24 cellular contexts compared by ENCODE assay signal in the genomic region with DNA sequence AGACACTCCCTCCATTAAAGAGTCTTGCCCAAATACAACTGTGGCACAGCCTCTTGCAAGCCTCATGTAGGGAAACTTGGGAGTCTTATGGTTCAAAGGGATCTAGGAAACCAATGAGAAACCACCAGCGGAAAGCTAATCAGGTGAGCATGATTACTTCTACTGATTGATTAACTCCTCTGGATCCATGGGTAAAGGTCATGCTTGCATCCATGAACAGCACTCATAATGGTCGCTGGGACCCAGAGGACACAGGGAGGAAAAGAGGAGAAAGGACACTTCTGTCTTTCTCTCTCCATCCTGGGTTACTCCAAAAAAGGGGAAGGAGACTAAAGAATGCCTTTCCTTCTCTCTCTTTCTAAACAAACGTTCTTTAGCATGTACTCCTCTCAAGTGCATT.
DNase-seq lines count a peak whose midpoint lies in the region; ATAC-seq and TF ChIP-seq lines count a peak whose summit lies in the region.
"Had no signal": no experiment of that assay in that cellular context is flagged by ENCODE, and none has a peak within 500 bp of the region (broad histone marks: within the 10 kb centered on the region; RNA-seq: fewer than 3 reads in every experiment).

No MANE protein-coding gene starts in this region.

- no peaks in the 10 kb centered on the region for H3K79me2 ChIP-seq in mesendoderm (ENCODE audit: control insufficient read depth, insufficient read depth, low read length)

- no peak overlapping the region for H3K4ac ChIP-seq in mesendoderm (ENCODE audit: low read depth, low read length)

- no peaks in the 10 kb centered on the region for H3K4me1 Mint-ChIP-seq in endodermal cell
- H3K4me1 Mint-ChIP-seq: nephron progenitor cell; stimulated activated memory B cell treated with anti-CD40 and anti-IgM and Interleukin-4, amounts not matched to agents 10 μg/mL and 1 μg/mL and 100 μg/mL, for 72 hours had no signal

- peaks cover 69% of the 10 kb centered on the region for H3K9me3 Mint-ChIP-seq in endodermal cell

- no peak overlapping the region for H3K23ac ChIP-seq in mesendoderm (ENCODE audit: low read length)

- H3K36me3 ChIP-seq in endodermal cell (ENCODE audit: control insufficient read depth, insufficient read depth, low read length) (no peaks in the 10 kb centered on the region), mesendoderm (ENCODE audit: control insufficient read depth, insufficient read depth, low read length) (no peaks in the 10 kb centered on the region)
- H3K36me3 ChIP-seq: adrenal gland, cardiac muscle cell, HAP-1, left lung had no signal

- no peak overlapping the region for H2BK5ac ChIP-seq in mesendoderm (ENCODE audit: low read length)

- H3K9ac ChIP-seq in endodermal cell (ENCODE audit: extremely low read depth, low read length, poor library complexity, severe bottlenecking) (no peak overlapping the region), mesendoderm (ENCODE audit: low read length) (no peak overlapping the region)

- H3K27me3 Mint-ChIP-seq in endodermal cell (ENCODE audit: insufficient read depth) = no peaks in the 10 kb centered on the region
- H3K27me3 Mint-ChIP-seq: activated CD8-positive, alpha-beta T cell treated with anti-CD3 and anti-CD28 coated beads for 36 hours; stimulated activated memory B cell treated with anti-CD40 and anti-IgM and Interleukin-4, amounts not matched to agents 10 μg/mL and 1 μg/mL and 100 μg/mL, for 72 hours had no signal

- H3K27me3 ChIP-seq in endodermal cell (ENCODE audit: control insufficient read depth, insufficient read depth, low read length, poor library complexity, severe bottlenecking) (no peaks in the 10 kb centered on the region), mesendoderm (ENCODE audit: insufficient read depth, low read length, poor library complexity) (no peaks in the 10 kb centered on the region)
- H3K27me3 ChIP-seq: adrenal gland, cardiac muscle cell, dorsolateral prefrontal cortex, left lung had no signal

- H3K27ac Mint-ChIP-seq in endodermal cell = no peak overlapping the region
- H3K27ac Mint-ChIP-seq: activated CD8-positive, alpha-beta T cell treated with anti-CD3 and anti-CD28 coated beads for 36 hours; nephron progenitor cell; stimulated activated memory B cell treated with anti-CD40 and anti-IgM and Interleukin-4, amounts not matched to agents 10 μg/mL and 1 μg/mL and 100 μg/mL, for 72 hours had no signal

- H3K18ac ChIP-seq in mesendoderm (ENCODE audit: low read length) = no peak overlapping the region

- no peaks in the 10 kb centered on the region for H3K36me3 Mint-ChIP-seq in endodermal cell (ENCODE audit: low read depth)
- H3K36me3 Mint-ChIP-seq: stimulated activated memory B cell treated with anti-CD40 and anti-IgM and Interleukin-4, amounts not matched to agents 10 μg/mL and 1 μg/mL and 100 μg/mL, for 72 hours had no signal

- H3K4me3 ChIP-seq in endodermal cell (ENCODE audit: low read length) (peak overlapping the region; percentile 54), mesendoderm (ENCODE audit: low read length) (no peak overlapping the region)
- H3K4me3 ChIP-seq: adrenal gland, cardiac muscle cell, dorsolateral prefrontal cortex, HAP-1, left lung had no signal

- H3K9me3 ChIP-seq in endodermal cell (ENCODE audit: control insufficient read depth, low read length) = peaks cover 57% of the 10 kb centered on the region
- H3K9me3 ChIP-seq: adrenal gland, HAP-1 had no signal

- no peak overlapping the region for H4K8ac ChIP-seq in mesendoderm (ENCODE audit: low read depth, low read length)

- H2BK15ac ChIP-seq in mesendoderm (replicated peaks; ENCODE audit: low read depth) = no peak overlapping the region

- DNase-seq in NCI-H748 (lab: John Stamatoyannopoulos, UW; ENCODE audit: unreplicated experiment) (peak; percentile 53), NCI-H748 treated with DMSO at 0.1 percent for 48 hours (lab: John Stamatoyannopoulos, UW) (no peak), NCI-H1105 treated with DMSO at 0.1 percent for 48 hours (lab: John Stamatoyannopoulos, UW) (peak; percentile 21), endodermal cell (no peak), mesendoderm (peak; percentile 43)
- DNase-seq: activated CD4-positive, CD25-positive, alpha-beta regulatory T cell; activated CD8-positive, alpha-beta T cell treated with anti-CD3 and anti-CD28 coated beads for 36 hours; adrenal gland; DMS153; dorsolateral prefrontal cortex; erythroblast; head of caudate nucleus; left lung; NCI-H1694 treated with DMSO at 0.1 percent for 48 hours; NCI-H446; nephron progenitor cell; stimulated activated CD4-positive, alpha-beta T cell treated with anti-CD3 and anti-CD28 coated beads, Interleukin-1b, Interleukin-23, amount 100 ng/mL, for 48 hours; T1000 had no signal

- no peaks in the 10 kb centered on the region for H3K4me1 ChIP-seq in endodermal cell (ENCODE audit: control insufficient read depth, insufficient read depth, low read length)
- H3K4me1 ChIP-seq in mesendoderm (ENCODE audit: control insufficient read depth, low read depth, low read length) = no peaks in the 10 kb centered on the region
- H3K4me1 ChIP-seq: adrenal gland, HAP-1, left lung had no signal

- no peak overlapping the region for H3K4me3 Mint-ChIP-seq in endodermal cell
- H3K4me3 Mint-ChIP-seq: activated CD8-positive, alpha-beta T cell treated with anti-CD3 and anti-CD28 coated beads for 36 hours; nephron progenitor cell; stimulated activated memory B cell treated with anti-CD40 and anti-IgM and Interleukin-4, amounts not matched to agents 10 μg/mL and 1 μg/mL and 100 μg/mL, for 72 hours had no signal

- no peak overlapping the region for H3K56ac ChIP-seq in mesendoderm (ENCODE audit: low read length)

- no peaks in the 10 kb centered on the region for H3K79me1 ChIP-seq in mesendoderm (ENCODE audit: low read length)

- WGBS in endodermal cell (ENCODE audit: insufficient coverage in 1 of 2, insufficient read length in 1 of 2), 2 experiments = 89 to 100% methylated on average over 1 to 3 of the region's 3 CpGs
- WGBS in mesendoderm (ENCODE audit: extremely low coverage, insufficient coverage, low lambda C conversion rate) = no CpG with 5 or more reads among the region's 3 CpGs

- H2BK120ac ChIP-seq in mesendoderm (ENCODE audit: low read depth, low read length) = no peak overlapping the region

- H4K5ac ChIP-seq in mesendoderm (ENCODE audit: low read length) = no peak overlapping the region

- no peak overlapping the region for H3K27ac ChIP-seq in endodermal cell (ENCODE audit: low read depth, low read length)
- no peak overlapping the region for H3K27ac ChIP-seq in mesendoderm (ENCODE audit: low read depth, low read length)
- H3K27ac ChIP-seq: adrenal gland, cardiac muscle cell, dorsolateral prefrontal cortex, left lung had no signal

- no peak overlapping the region for H3K4me2 ChIP-seq in mesendoderm (ENCODE audit: low read length)

- no peak for TF ChIP-seq CTCF in endodermal cell (conservative IDR thresholded peaks at IDR 0.05)

- no peak overlapping the region for H2AK5ac ChIP-seq in mesendoderm (ENCODE audit: low read length)

- no peak for ATAC-seq in GM19395 (IDR thresholded peaks at IDR 0.05; ENCODE audit: unreplicated experiment)
- no peak for ATAC-seq in HG02678 (IDR thresholded peaks at IDR 0.05; ENCODE audit: unreplicated experiment)
- ATAC-seq in HG02642 (IDR thresholded peaks at IDR 0.05; ENCODE audit: poor library complexity, unreplicated experiment) = no peak
- ATAC-seq: activated CD8-positive, alpha-beta T cell treated with anti-CD3 and anti-CD28 coated beads for 36 hours; left lung; stimulated activated memory B cell treated with anti-CD40 and anti-IgM and Interleukin-4, amounts not matched to agents 10 μg/mL and 1 μg/mL and 100 μg/mL, for 72 hours had no signal

Comparison
In these comparisons a context has a peak if more than half of its experiments do, and no peak if none do; other contexts are left out.
1. DNase-seq: peak in NCI-H748 (single experiment), NCI-H1105 treated with DMSO at 0.1 percent for 48 hours (single experiment) and mesendoderm (single experiment); none in NCI-H748 treated with DMSO at 0.1 percent for 48 hours (single experiment) and endodermal cell (single experiment).